9 cellular contexts compared by ENCODE assay signal in the genomic region with DNA sequence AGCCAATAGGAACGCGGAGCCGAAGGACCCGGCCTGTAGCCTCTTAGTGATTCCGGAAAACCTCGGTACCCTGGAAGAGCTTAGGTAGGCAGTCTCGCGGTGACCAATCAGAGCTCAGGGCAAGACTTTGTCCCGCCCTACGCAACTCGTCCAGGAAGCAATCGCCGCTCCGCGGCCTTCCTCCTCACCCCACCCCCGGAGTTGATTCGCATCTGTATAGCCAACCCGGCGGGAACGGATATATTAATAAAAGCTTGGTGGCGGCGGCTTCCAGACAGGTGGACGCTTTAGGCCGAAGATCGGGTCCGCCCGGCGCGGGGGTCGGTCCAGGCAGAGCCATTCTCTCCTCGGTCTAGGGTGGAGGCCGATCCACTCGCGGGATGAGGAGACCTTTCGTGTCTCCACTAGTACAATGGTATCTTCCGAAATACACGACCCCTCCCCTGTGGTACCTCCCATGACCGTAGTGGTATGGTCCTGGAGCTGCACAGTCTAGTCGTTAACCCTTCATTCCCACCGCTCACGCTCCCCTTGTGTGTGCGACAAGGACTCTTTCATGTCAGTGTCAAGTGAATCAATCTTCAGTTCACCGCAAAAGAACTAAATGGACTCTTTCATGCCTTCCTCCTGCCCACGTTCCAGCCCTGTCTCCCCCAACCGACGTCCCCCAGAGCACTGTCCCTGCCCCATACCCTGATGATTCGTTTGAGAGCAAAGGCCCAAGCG. TPM values are rescaled to one million over a fixed set of nuclear protein-coding genes. Genes with fewer than 3 reads are reported as not detected.
A peak's percentile ranks its signal among the peaks of the same experiment; 100 is the strongest.
DNase-seq lines count a peak whose midpoint lies in the region; ATAC-seq, FAIRE-seq and TF ChIP-seq lines count a peak whose summit lies in the region.
"Had no signal": no experiment of that assay in that cellular context is flagged by ENCODE, and none has a peak within 500 bp of the region (broad histone marks: within the 10 kb centered on the region; RNA-seq: fewer than 3 reads in every experiment).

No MANE protein-coding gene starts in this region.

- H4K20me1 ChIP-seq in keratinocyte (ENCODE audit: control insufficient read depth, extremely low read depth, insufficient read depth, low read length), result no peaks in the 10 kb centered on the region

- H3K4me2 ChIP-seq in keratinocyte (ENCODE audit: control insufficient read depth, extremely low read depth, insufficient read depth, low read depth, low read length), result peak overlapping the region; percentile 71

- no peaks in the 10 kb centered on the region for H3K79me2 ChIP-seq in keratinocyte (ENCODE audit: control insufficient read depth, insufficient read depth, low read length)

- no peak for TF ChIP-seq CTCF in AG10803 (conservative IDR thresholded peaks at IDR 0.05; ENCODE audit: low read length)
- no peak for TF ChIP-seq CTCF in keratinocyte (optimal IDR thresholded peaks at IDR 0.05 in 1 of 3, IDR thresholded peaks at IDR 0.05 in 1 of 3, conservative IDR thresholded peaks at IDR 0.05 in 1 of 3; ENCODE audit: extremely low read depth in 1 of 3, insufficient read depth in 2 of 3, low read length in 3 of 3)

- H3K9me1 ChIP-seq in keratinocyte (ENCODE audit: control insufficient read depth, extremely low read depth, insufficient read depth, low read length), result no peaks in the 10 kb centered on the region

- FAIRE-seq in keratinocyte (lab: Jason Lieb, UNC), result peak; percentile 34

- ATAC-seq in GM19035 (IDR thresholded peaks at IDR 0.05; ENCODE audit: unreplicated experiment), result peak; percentile 99
- peak; percentile 97 for ATAC-seq in HG03342 (IDR thresholded peaks at IDR 0.05; ENCODE audit: unreplicated experiment)

- no peaks in the 10 kb centered on the region for H3K27me3 ChIP-seq in keratinocyte (ENCODE audit: control insufficient read depth, extremely low read depth, insufficient read depth, low read length)

- peak overlapping the region; percentile 70 for H3K27ac ChIP-seq in keratinocyte (ENCODE audit: control insufficient read depth, insufficient read depth, low read length)

- H3K9me3 ChIP-seq in keratinocyte (ENCODE audit: control insufficient read depth, low read depth, low read length), result no peaks in the 10 kb centered on the region

- peak overlapping the region; percentile 82 for H3K9ac ChIP-seq in keratinocyte (ENCODE audit: control insufficient read depth, extremely low read depth, insufficient read depth, low read length)

- DNase-seq in AG10803 (ENCODE audit: low read depth) (peak; percentile 97), NCI-H446 treated with DMSO at 0.1 percent for 48 hours (lab: John Stamatoyannopoulos, UW) (peak; percentile 95), cerebellum (ENCODE audit: low spot score) (peak; percentile 94), keratinocyte (ENCODE audit: low read depth, low spot score) (peak; percentile 78)
- DNase-seq in activated CD4-positive, alpha-beta T cell treated with anti-CD3 and anti-CD28 coated beads for 1 hour, result peak; percentile 77
- DNase-seq in stimulated activated CD4-positive, alpha-beta T cell treated with anti-CD3 and anti-CD28 coated beads, Interleukin-12 subunit alpha, Interleukin-12 subunit beta, amount 100 ng/mL, for 48 hours (ENCODE audit: low read depth in 2 of 3, low spot score in 1 of 3), result peak; percentile 76 to 84 (median 77)

- dilution Hi-C loops in keratinocyte (cut with MboI; ENCODE audit: extremely low pct_ligation_motif_present, low sequenced_read_pairs), result no loop called here

- H2AFZ ChIP-seq in keratinocyte (ENCODE audit: control insufficient read depth, low read length), result peak overlapping the region; percentile 43

- no peaks in the 10 kb centered on the region for H3K36me3 ChIP-seq in keratinocyte (ENCODE audit: control insufficient read depth in 2 of 2, extremely low read depth in 1 of 2, insufficient read depth in 2 of 2, low read length in 2 of 2)

- no peaks in the 10 kb centered on the region for H3K4me1 ChIP-seq in keratinocyte (ENCODE audit: control insufficient read depth, extremely low read depth, insufficient read depth, low read length)

- H3K4me3 ChIP-seq in AG10803 (ENCODE audit: low read length) (peak overlapping the region; percentile 72), keratinocyte (ENCODE audit: control insufficient read depth in 2 of 3, extremely low read depth in 1 of 3, insufficient read depth in 2 of 3, low read depth in 1 of 3, low read length in 3 of 3) (peak overlapping the region; percentile 52 to 83 (median 67))

RNA-seq across cellular contexts. Expression of a gene that starts 24.2 kb away (rescaled TPM):
- not detected for total RNA-seq in cerebellum
- not detected in 3 replicates for polyA plus RNA-seq in keratinocyte
- polyA plus RNA-seq in keratinocyte (2011; ENCODE audit: low read depth), result not detected
- not detected in 2 replicates for polyA plus RNA-seq in keratinocyte (2011; cell fraction: cytosol; rRNA removed)
- not detected in 2 replicates for polyA plus RNA-seq in keratinocyte (2011; cell fraction: nucleus; rRNA removed)
- not detected in 2 replicates for polyA plus RNA-seq in keratinocyte (2012; ENCODE audit: low replicate concordance)
- not detected in 3 replicates for polyA minus RNA-seq in keratinocyte
- polyA minus RNA-seq in keratinocyte (2011; cell fraction: cytosol; rRNA and poly(A)+ RNA removed), result not detected
- not detected in 2 replicates for polyA minus RNA-seq in keratinocyte (2011; cell fraction: nucleus; rRNA and poly(A)+ RNA removed)
- total RNA-seq: T-helper 1 cell treated with Interleukin-12 subunit alpha and Interleukin-12 subunit beta and Interleukin-4 antibody, amounts not matched to agents 30 ng/mL and 1 ng/mL, for 36 hours had no signal

RNA-seq across cellular contexts. Expression of a gene that starts 40.8 kb away (rescaled TPM):
- total RNA-seq in cerebellum, result 3.3 TPM
- polyA plus RNA-seq in keratinocyte, result 3.1 to 9.4 TPM (median 4.9 TPM) in 3 replicates
- 0.60 TPM for polyA plus RNA-seq in keratinocyte (2011; ENCODE audit: low read depth)
- 2.6 and 4.6 TPM in 2 replicates for polyA plus RNA-seq in keratinocyte (2011; cell fraction: cytosol; rRNA removed)
- 6.5 and 8.2 TPM in 2 replicates for polyA plus RNA-seq in keratinocyte (2011; cell fraction: nucleus; rRNA removed)
- polyA plus RNA-seq in keratinocyte (2012; ENCODE audit: low replicate concordance), result 1.7 and 8.4 TPM in 2 replicates
- 4.8 to 12.8 TPM (median 6.7 TPM) in 3 replicates for polyA minus RNA-seq in keratinocyte
- polyA minus RNA-seq in keratinocyte (2011; cell fraction: cytosol; rRNA and poly(A)+ RNA removed), result 5.4 TPM
- polyA minus RNA-seq in keratinocyte (2011; cell fraction: nucleus; rRNA and poly(A)+ RNA removed), result 4.4 and 4.8 TPM in 2 replicates

RNA-seq across cellular contexts. Expression of a gene that starts 49.0 kb away (rescaled TPM):
- not detected for total RNA-seq in cerebellum
- not detected in 3 replicates for polyA plus RNA-seq in keratinocyte
- not detected for polyA plus RNA-seq in keratinocyte (2011; ENCODE audit: low read depth)
- polyA plus RNA-seq in keratinocyte (2011; cell fraction: cytosol; rRNA removed), result not detected in 2 replicates
- not detected in 2 replicates for polyA plus RNA-seq in keratinocyte (2011; cell fraction: nucleus; rRNA removed)
- not detected in 2 replicates for polyA plus RNA-seq in keratinocyte (2012; ENCODE audit: low replicate concordance)
- not detected in 3 replicates for polyA minus RNA-seq in keratinocyte
- not detected for polyA minus RNA-seq in keratinocyte (2011; cell fraction: cytosol; rRNA and poly(A)+ RNA removed)
- polyA minus RNA-seq in keratinocyte (2011; cell fraction: nucleus; rRNA and poly(A)+ RNA removed), result not detected in 2 replicates
- total RNA-seq: T-helper 1 cell treated with Interleukin-12 subunit alpha and Interleukin-12 subunit beta and Interleukin-4 antibody, amounts not matched to agents 30 ng/mL and 1 ng/mL, for 36 hours had no signal

RNA-seq across cellular contexts. Expression of a gene that starts 53.8 kb away (rescaled TPM):
- 0.27 TPM for total RNA-seq in cerebellum
- polyA plus RNA-seq in keratinocyte, result 0.05 to 0.09 TPM (median 0.07 TPM) in 3 replicates
- polyA plus RNA-seq in keratinocyte (2011; ENCODE audit: low read depth), result 1.1 TPM
- polyA plus RNA-seq in keratinocyte (2011; cell fraction: cytosol; rRNA removed), result 0.10 TPM in 1 of 2 replicates, not detected in the other
- polyA plus RNA-seq in keratinocyte (2011; cell fraction: nucleus; rRNA removed), result 0.61 and 1.6 TPM in 2 replicates
- 0.16 and 0.17 TPM in 2 replicates for polyA plus RNA-seq in keratinocyte (2012; ENCODE audit: low replicate concordance)
- polyA minus RNA-seq in keratinocyte, result not detected in 3 replicates
- not detected for polyA minus RNA-seq in keratinocyte (2011; cell fraction: cytosol; rRNA and poly(A)+ RNA removed)
- polyA minus RNA-seq in keratinocyte (2011; cell fraction: nucleus; rRNA and poly(A)+ RNA removed), result not detected in 2 replicates

Comparison
In these comparisons a context has a peak if more than half of its experiments do, and no peak if none do; other contexts are left out.
1. Peak in every context shown above with its lines: DNase-seq, ATAC-seq, H3K4me3 ChIP-seq and H3K27ac ChIP-seq.